Comparison of ENCODE assay signal across 22 cellular contexts in the genomic region with DNA sequence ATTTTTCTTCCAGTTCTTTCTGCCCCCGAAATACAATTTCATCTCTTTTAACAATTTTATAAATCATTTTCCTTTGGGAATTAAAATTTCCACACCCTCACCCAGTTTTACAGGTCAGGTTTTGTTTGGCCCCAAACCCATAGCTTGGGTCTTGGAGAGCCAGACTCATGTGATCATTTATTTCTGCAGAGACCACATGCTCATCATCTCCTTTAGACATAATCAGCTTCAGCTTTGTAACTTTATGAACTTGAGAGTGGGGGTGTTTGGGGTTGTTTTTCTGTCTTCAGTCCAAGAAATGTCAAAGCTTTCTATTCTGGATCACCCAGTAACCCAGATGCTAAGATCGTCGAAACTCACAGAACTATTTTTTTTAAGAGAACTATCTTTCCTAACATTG.
DNase-seq lines count a peak whose midpoint lies in the region; ATAC-seq, FAIRE-seq and TF ChIP-seq lines count a peak whose summit lies in the region.
"Had no signal": no experiment of that assay in that cellular context is flagged by ENCODE, and none has a peak within 500 bp of the region (broad histone marks: within the 10 kb centered on the region; RNA-seq: fewer than 3 reads in every experiment).

No MANE protein-coding gene starts in this region.

- no peak overlapping the region for H3K27ac Mint-ChIP-seq in T-helper 17 cell
- H3K27ac Mint-ChIP-seq: activated CD4-positive, alpha-beta T cell treated with anti-CD3 and anti-CD28 coated beads, Interleukin-2, amount 10 ng/mL, durations not matched to agents 24 days and 14 days had no signal

- H3K27ac ChIP-seq in heart left ventricle (peak overlapping the region in 9 of 12 donors; percentile 14 to 64 (median 47)), K562 (ENCODE audit: extremely low read depth, low read depth, low read length) (peak overlapping the region; percentile 71; the same call in 2 of the 3 replicates), upper lobe of right lung (peak overlapping the region; percentile 15), left lung (no peak overlapping the region)
- H3K27ac ChIP-seq: breast epithelium, C4-2B, prostate gland had no signal

- no peaks in the 10 kb centered on the region for H3K36me3 Mint-ChIP-seq in T-helper 17 cell (ENCODE audit: low read depth)

- 0 out of 2 replicates have a peak overlapping the region, but pooled peaks have one; percentile 53 for H2AFZ ChIP-seq in K562 (ENCODE audit: low read depth, low read length)

- H3K27me3 Mint-ChIP-seq in T-helper 17 cell: no peaks in the 10 kb centered on the region

- in situ Hi-C loops in K562 (cut with MboI): no loop called here

- no peak overlapping the region for H3K4me3 ChIP-seq in heart left ventricle
- H3K4me3 ChIP-seq in K562: no peak overlapping the region
- H3K4me3 ChIP-seq in upper lobe of right lung: no peak overlapping the region
- H3K4me3 ChIP-seq in left lung: no peak overlapping the region
- H3K4me3 ChIP-seq: breast epithelium, MG63, prostate gland had no signal

- no peaks in the 10 kb centered on the region for H3K27me3 ChIP-seq in heart left ventricle
- no peaks in the 10 kb centered on the region for H3K27me3 ChIP-seq in K562 (ENCODE audit: control insufficient read depth in 2 of 2, insufficient read depth in 2 of 2, low read length in 2 of 2)
- no peaks in the 10 kb centered on the region for H3K27me3 ChIP-seq in upper lobe of right lung
- H3K27me3 ChIP-seq in left lung: no peaks in the 10 kb centered on the region
- H3K27me3 ChIP-seq: breast epithelium, MG63 had no signal

- no peak for FAIRE-seq in K562 (lab: Jason Lieb, UNC)
- FAIRE-seq: frontal cortex, G401.6 had no signal

- H3K9me3 ChIP-seq in heart left ventricle: no peaks in the 10 kb centered on the region
- no peaks in the 10 kb centered on the region for H3K9me3 ChIP-seq in K562 (replicated peaks; ENCODE audit: control insufficient read depth, insufficient read depth, low read depth, low read length)
- H3K9me3 ChIP-seq in upper lobe of right lung: no peaks in the 10 kb centered on the region
- H3K9me3 ChIP-seq in left lung: no peaks in the 10 kb centered on the region
- peaks cover 3% of the 10 kb centered on the region for H3K9me3 ChIP-seq in T-helper 17 cell (ENCODE audit: control insufficient read depth, low read length, poor library complexity, severe bottlenecking)
- H3K9me3 ChIP-seq: breast epithelium, MG63, prostate gland had no signal

- peak in 1 of 4 donors; percentile 34 for ATAC-seq in heart left ventricle
- no peak for ATAC-seq in Right ventricle myocardium inferior
- no peak for ATAC-seq in K562
- ATAC-seq in upper lobe of right lung: no peak
- ATAC-seq in left lung: no peak
- no peak for ATAC-seq in T-helper 17 cell

- no peaks in the 10 kb centered on the region for H3K4me1 Mint-ChIP-seq in T-helper 17 cell

- TF ChIP-seq POLR2A in heart left ventricle (IDR thresholded peaks at IDR 0.05) (no peak), K562 (conservative IDR thresholded peaks at IDR 0.05) (no peak)

- TF ChIP-seq CTCF in heart left ventricle (IDR thresholded peaks at IDR 0.05) (no peak), K562 (IDR thresholded peaks at IDR 0.05 in 2 of 3, conservative IDR thresholded peaks at IDR 0.05 in 1 of 3; ENCODE audit: insufficient read depth in 2 of 3, low read depth in 1 of 3, low read length in 3 of 3) (no peak), upper lobe of right lung (IDR thresholded peaks at IDR 0.05) (no peak), left lung (IDR thresholded peaks at IDR 0.05) (no peak)

- H3K79me2 ChIP-seq in K562 (ENCODE audit: control insufficient read depth, insufficient read depth, low read length): no peaks in the 10 kb centered on the region

- CTCF ChIA-PET in K562 (lab: Yijun Ruan, JAX; ENCODE audit: low intra/inter-chr PET ratio): no interaction called here

- DNase-seq in heart left ventricle (no peak), Right ventricle myocardium inferior (ENCODE audit: missing footprints) (no peak), K562 (ENCODE audit: extremely low read depth in 1 of 4, low spot score in 3 of 4) (no peak), iris pigment epithelial cell (ENCODE audit: low read depth) (peak; percentile 28), upper lobe of right lung (no peak), left lung (no peak), T-helper 17 cell (no peak), NCI-H146 treated with DMSO at 0.1 percent for 48 hours (lab: John Stamatoyannopoulos, UW; ENCODE audit: unreplicated experiment) (no peak)
- DNase-seq: ACHN; activated CD4-positive, alpha-beta T cell treated with anti-CD3 and anti-CD28 coated beads, Interleukin-2, amount 10 ng/mL, durations not matched to agents 24 days and 14 days; activated effector memory CD4-positive, alpha-beta T cell treated with Interleukin-2 at 50 U/mL for 16 hours; activated naive CD8-positive, alpha-beta T cell treated with anti-CD3 and anti-CD28 coated beads, Interleukin-2, amount 50 U/mL, for 24 hours; kidney glomerular epithelial cell; MG63; NCI-H1436; stimulated activated CD4-positive, alpha-beta T cell treated with anti-CD3 and anti-CD28 coated beads, Interleukin-4, amount 100 ng/mL, for 1 hour had no signal

- H3K9ac ChIP-seq in K562 (ENCODE audit: insufficient read depth in 1 of 2, low read depth in 2 of 2, low read length in 2 of 2): peak overlapping the region in 1 of 2 experiments; percentile 32; a peak in 1 of 4 replicates

- BruUV-seq in K562 (replicated peaks; lab: Mats Ljungman, UMichigan): no TSS peak

- TF ChIP-seq EP300 in K562 (IDR thresholded peaks at IDR 0.05; ENCODE audit: low read length): no peak

- H3K9me1 ChIP-seq in K562 (ENCODE audit: control insufficient read depth, insufficient read depth, low read length): no peaks in the 10 kb centered on the region

- H3K36me3 ChIP-seq in heart left ventricle (peaks cover 0 to 72% (median 44%) of the 10 kb centered on the region in 9 donors), K562 (ENCODE audit: control insufficient read depth, insufficient read depth, low read length) (no peaks in the 10 kb centered on the region), upper lobe of right lung (peaks cover 24% of the 10 kb centered on the region), left lung (peaks cover 0 to 24% of the 10 kb centered on the region in 2 donors)
- H3K36me3 ChIP-seq: breast epithelium, prostate gland had no signal

- H3K4me1 ChIP-seq in heart left ventricle: peaks cover 0 to 49% (median 18%) of the 10 kb centered on the region in 12 donors
- peaks cover 20 to 40% of the 10 kb centered on the region in 2 experiments for H3K4me1 ChIP-seq in K562 (replicated peaks in 1 of 2; ENCODE audit: control insufficient read depth in 2 of 2, insufficient read depth in 2 of 2, low read length in 2 of 2)
- peaks cover 6% of the 10 kb centered on the region for H3K4me1 ChIP-seq in upper lobe of right lung
- peaks cover 0 to 12% of the 10 kb centered on the region in 2 donors for H3K4me1 ChIP-seq in left lung
- H3K4me1 ChIP-seq: breast epithelium, prostate gland had no signal

- POLR2A ChIA-PET in K562 (lab: Yijun Ruan, JAX): interaction anchor here (1.0 to 2.0 kb wide), 5 partner anchors 9 to 23 kb away, joined by 3 to 7 read pairs (median 4); no protein-coding TSS in a partner anchor

- TF ChIP-seq RAD21 in K562 (CRISPR knock-in tag; conservative IDR thresholded peaks at IDR 0.05 in 1 of 2, IDR thresholded peaks at IDR 0.05 in 1 of 2): no peak

- H4K20me1 ChIP-seq in K562 (replicated peaks; ENCODE audit: control insufficient read depth, insufficient read depth, low read length): no peaks in the 10 kb centered on the region

- no peak overlapping the region for H3K4me3 Mint-ChIP-seq in T-helper 17 cell
- H3K4me3 Mint-ChIP-seq: activated CD4-positive, alpha-beta T cell treated with anti-CD3 and anti-CD28 coated beads, Interleukin-2, amount 10 ng/mL, durations not matched to agents 24 days and 14 days; activated naive CD8-positive, alpha-beta T cell treated with anti-CD3 and anti-CD28 coated beads, Interleukin-2, amount 50 U/mL, for 24 hours; neural crest cell had no signal

- 38 to 49% (median 47%) methylated on average over 3 of the region's 3 CpGs for WGBS in heart left ventricle, 4 donors
- 9% methylated on average over 3 of the region's 3 CpGs for WGBS in K562 (ENCODE audit: insufficient coverage, low coverage, missing lambda C conversion rate)

- peak overlapping the region; percentile 49; the same call in 1 of the 2 replicates for H3K4me2 ChIP-seq in K562 (ENCODE audit: insufficient read depth, low read length)

- intact Hi-C loops in heart left ventricle (cut with DNase I): no loop called here
- intact Hi-C loops in Right ventricle myocardium inferior (cut with DNase I): no loop called here
- intact Hi-C loops in K562 (cut with micrococcal nuclease): loop anchor here (1.0 kb wide), 1 partner anchor 9 kb away; no protein-coding TSS in a partner anchor
- intact Hi-C loops in upper lobe of right lung (cut with DNase I): no loop called here
- intact Hi-C loops in left lung (cut with DNase I): no loop called here

TF ChIP-seq in K562, 482 proteins besides CTCF, POLR2A, EP300 and RAD21:
- TF ChIP-seq MAZ (CRISPR knock-in tag; conservative IDR thresholded peaks at IDR 0.05 in 1 of 2, IDR thresholded peaks at IDR 0.05 in 1 of 2): 0 out of 4 replicates have a peak, but pooled peaks of 1 of the 2 experiments have one; percentile 8
- TF ChIP-seq CTBP1 (IDR thresholded peaks at IDR 0.05; ENCODE audit: borderline replicate concordance): no peak
TF ChIP-seq in K562: peak in this region for 1.

Comparison
In these comparisons a context has a peak if more than half of its experiments do, and no peak if none do; other contexts are left out.
1. H3K27ac ChIP-seq: peak in heart left ventricle (9 of 12), K562 (single experiment) and upper lobe of right lung (single experiment); none in left lung (0 of 2).